ENCODE assay signal across 8 cellular contexts in the genomic region with DNA sequence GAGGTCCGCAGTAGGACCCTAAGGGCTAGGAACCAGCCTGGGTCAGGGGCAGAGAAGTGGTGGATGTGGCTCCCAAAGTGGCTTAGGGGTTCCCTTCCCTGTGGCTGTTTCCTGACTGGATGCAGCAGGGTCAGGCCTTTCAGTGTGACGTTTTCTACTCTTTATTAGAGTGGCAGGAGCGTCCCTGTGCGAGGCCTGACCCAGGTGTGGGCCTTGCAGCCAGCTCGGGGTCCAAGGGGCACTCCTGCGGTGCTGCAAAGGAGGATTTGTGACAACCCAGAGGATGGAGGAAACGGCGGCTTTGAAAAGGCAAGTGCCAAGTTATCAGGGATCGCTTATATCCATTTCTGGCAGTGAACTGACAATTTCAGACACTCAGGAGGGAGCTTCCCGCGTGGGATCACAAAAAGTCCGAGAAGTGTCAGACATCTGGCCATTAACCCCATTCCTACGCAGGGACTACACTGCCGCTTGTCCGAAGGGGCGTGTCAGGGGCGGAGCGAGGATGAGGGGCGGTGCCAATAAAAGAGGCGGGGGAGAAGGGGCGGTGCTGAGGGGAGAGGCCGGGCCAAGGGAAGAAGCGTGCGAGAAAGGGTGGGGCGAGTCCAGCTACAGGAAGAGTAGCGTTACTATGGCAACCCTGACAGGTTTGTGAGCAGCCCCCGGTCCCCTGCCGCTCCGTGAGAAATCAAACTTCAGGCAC.
DNase-seq lines count a peak whose midpoint lies in the region; ATAC-seq lines count a peak whose summit lies in the region.

No MANE protein-coding gene starts in this region.

- peak overlapping the region; percentile 91 for H3K4me3 Mint-ChIP-seq in activated naive CD4-positive, alpha-beta T cell treated with anti-CD3 and anti-CD28 coated beads, Interleukin-2, amount 10 ng/mL, durations not matched to agents 7 days and 5 days

- intact Hi-C loops in left colon (cut with DNase I, micrococcal nuclease) = no loop called here

- CTCF ChIA-PET in activated naive CD4-positive, alpha-beta T cell treated with anti-CD3 and anti-CD28 coated beads, Interleukin-2, amount 10 ng/mL, durations not matched to agents 7 days and 5 days (lab: Charles Lee) = interaction anchor here (0.6 to 0.7 kb wide), 2 partner anchors 42 to 495 kb away, joined by 3 read pairs; no protein-coding TSS in a partner anchor

- DNase-seq in Caki2 (ENCODE audit: low read depth) (peak; percentile 77), SK-MEL-5 (ENCODE audit: low read depth, low spot score) (peak; percentile 32), left colon (peak; percentile 82 to 85), NCI-H226 (no peak)
- DNase-seq in activated naive CD4-positive, alpha-beta T cell treated with anti-CD3 and anti-CD28 coated beads, Interleukin-2, amount 10 ng/mL, durations not matched to agents 7 days and 5 days = peak; percentile 76
- DNase-seq in stimulated activated CD8-positive, alpha-beta memory T cell treated with anti-CD3 and anti-CD28 coated beads, Interleukin-12 subunit alpha, Interleukin-12 subunit beta, amount 100 ng/mL, for 24 hours (ENCODE audit: extremely low read depth) = peak; percentile 56

- peaks cover 39% of the 10 kb centered on the region for H3K9me3 Mint-ChIP-seq in activated naive CD4-positive, alpha-beta T cell treated with anti-CD3 and anti-CD28 coated beads, Interleukin-2, amount 10 ng/mL, durations not matched to agents 7 days and 5 days

- peak overlapping the region; percentile 74 for H3K27ac Mint-ChIP-seq in activated naive CD4-positive, alpha-beta T cell treated with anti-CD3 and anti-CD28 coated beads, Interleukin-2, amount 10 ng/mL, durations not matched to agents 7 days and 5 days

- peaks cover 10% of the 10 kb centered on the region for H3K36me3 Mint-ChIP-seq in activated naive CD4-positive, alpha-beta T cell treated with anti-CD3 and anti-CD28 coated beads, Interleukin-2, amount 10 ng/mL, durations not matched to agents 7 days and 5 days

- H3K27me3 Mint-ChIP-seq in activated naive CD4-positive, alpha-beta T cell treated with anti-CD3 and anti-CD28 coated beads, Interleukin-2, amount 10 ng/mL, durations not matched to agents 7 days and 5 days = no peaks in the 10 kb centered on the region

- peak; percentile 77 for ATAC-seq in left colon
- ATAC-seq in HG03442 (IDR thresholded peaks at IDR 0.05; ENCODE audit: unreplicated experiment) = no peak
- no peak for ATAC-seq in HG03354 (IDR thresholded peaks at IDR 0.05; ENCODE audit: poor library complexity, severe bottlenecking, unreplicated experiment)

- in situ Hi-C loops in Caki2 (cut with HindIII; ENCODE audit: low pct_unique_long_range_greater_than_20kb, low sequenced_read_pairs) (no loop called here), SK-MEL-5 (cut with HindIII; ENCODE audit: low pct_unique_long_range_greater_than_20kb, low sequenced_read_pairs) (no loop called here)

- H3K4me1 Mint-ChIP-seq in activated naive CD4-positive, alpha-beta T cell treated with anti-CD3 and anti-CD28 coated beads, Interleukin-2, amount 10 ng/mL, durations not matched to agents 7 days and 5 days = peaks cover 18% of the 10 kb centered on the region
